16 cellular contexts compared by ENCODE assay signal in the genomic region with DNA sequence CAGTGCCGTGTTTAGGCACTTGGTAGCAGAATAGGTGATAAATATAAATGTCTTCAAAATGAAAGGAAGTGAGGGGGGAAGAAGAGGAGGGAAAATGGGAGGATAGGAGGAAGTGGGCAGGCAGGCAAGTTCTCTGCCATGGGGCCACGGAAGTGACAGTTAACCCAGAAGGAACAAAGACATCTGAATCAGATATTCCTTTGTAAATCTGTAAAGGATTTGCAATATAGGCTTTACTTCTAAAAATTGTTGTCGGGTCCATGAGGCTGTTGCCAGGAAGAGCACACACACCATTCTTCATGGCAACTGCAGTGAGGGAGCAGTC. TPM values are rescaled to one million over a fixed set of nuclear protein-coding genes. Genes with fewer than 3 reads are reported as not detected.
DNase-seq lines count a peak whose midpoint lies in the region; ATAC-seq, FAIRE-seq and TF ChIP-seq lines count a peak whose summit lies in the region.
"Had no signal": no experiment of that assay in that cellular context is flagged by ENCODE, and none has a peak within 500 bp of the region (broad histone marks: within the 10 kb centered on the region; RNA-seq: fewer than 3 reads in every experiment).

No MANE protein-coding gene starts in this region.

- CTCF ChIA-PET in GM12878 (lab: Yijun Ruan, JAX): interaction anchor here (1.3 to 8.0 kb wide), 3 partner anchors 10 to 69 kb away, joined by 3 to 116 read pairs (median 5); no protein-coding TSS in a partner anchor

- peaks cover 79% of the 10 kb centered on the region for H3K4me1 Mint-ChIP-seq in CD14-positive monocyte
- H3K4me1 Mint-ChIP-seq in nephron: peaks cover 17% of the 10 kb centered on the region
- H3K4me1 Mint-ChIP-seq: IgD-negative memory B cell had no signal

- POLR2A ChIA-PET in GM12878 (lab: Charles Lee): interaction anchor here (1.1 to 1.4 kb wide), 3 partner anchors 28 to 43 kb away, joined by 3 to 4 read pairs (median 4); partner anchors contain the start of gene DEPP1

- no peaks in the 10 kb centered on the region for H3K36me3 Mint-ChIP-seq in CD14-positive monocyte
- H3K36me3 Mint-ChIP-seq in nephron (ENCODE audit: low read depth): peaks cover 11% of the 10 kb centered on the region
- H3K36me3 Mint-ChIP-seq: IgD-negative memory B cell had no signal

- peaks cover 0 to 6% (median 0%) of the 10 kb centered on the region in 7 donors for H3K9me3 Mint-ChIP-seq in CD14-positive monocyte
- H3K9me3 Mint-ChIP-seq in nephron: peaks cover 15% of the 10 kb centered on the region

- RAD21 ChIA-PET in GM12878 (lab: Charles Lee; ENCODE audit: unreplicated experiment): interaction anchor here (0.8 to 5.3 kb wide), 2 partner anchors 41 to 68 kb away, joined by 3 to 62 read pairs; partner anchors contain the start of gene DEPP1

- peak overlapping the region; percentile 12; the same call in 1 of the 2 replicates for H2AFZ ChIP-seq in GM12878 (ENCODE audit: control insufficient read depth, low read depth, low read length)
- H2AFZ ChIP-seq: hepatocyte had no signal

- peak overlapping the region; percentile 60 for H3K27ac ChIP-seq in HL-60 (replicated peaks)
- no peak overlapping the region for H3K27ac ChIP-seq in GM12878 (ENCODE audit: control insufficient read depth, insufficient read depth)
- H3K27ac ChIP-seq: hepatocyte had no signal

- H3K4me3 ChIP-seq in HL-60 (replicated peaks; ENCODE audit: insufficient read depth, low read length): no peak overlapping the region
- H3K4me3 ChIP-seq in GM12878: no peak overlapping the region
- H3K4me3 ChIP-seq: hepatocyte had no signal

- BruUV-seq in GM12878 (replicated peaks; lab: Mats Ljungman, UMichigan): no TSS peak

- TF ChIP-seq RAD21 in GM12878 (IDR thresholded peaks at IDR 0.05; ENCODE audit: insufficient read depth, low read depth, low read length): no peak

- H3K9me3 ChIP-seq in GM12878 (replicated peaks; ENCODE audit: control insufficient read depth, insufficient read depth, low read length): no peaks in the 10 kb centered on the region; the same call in 2 of the 3 replicates

- H3K4me2 ChIP-seq in GM12878 (ENCODE audit: control insufficient read depth, insufficient read depth): no peak overlapping the region
- H3K4me2 ChIP-seq: hepatocyte had no signal

- peaks cover 8% of the 10 kb centered on the region for H3K4me1 ChIP-seq in GM12878 (ENCODE audit: control insufficient read depth, insufficient read depth, low read length)

- WGBS in GM12878 (ENCODE audit: insufficient coverage, insufficient replicate concordance, low lambda C conversion rate, missing lambda C conversion rate): 51% methylated on average over 3 of the region's 3 CpGs

- SMC1A ChIA-PET in GM12878 (lab: Charles Lee; ENCODE audit: uncharacterized antibody, unreplicated experiment): interaction anchor here (0.9 to 5.2 kb wide), 4 partner anchors 9 to 66 kb away, joined by 3 to 92 read pairs (median 5); no protein-coding TSS in a partner anchor

- intact Hi-C loops in CD14-positive monocyte (cut with micrococcal nuclease) (no loop called here), GM12878 (cut with micrococcal nuclease; ENCODE audit: unreplicated experiment) (no loop called here)

- in situ Hi-C loops in GM12878 (cut with MboI): no loop called here

- H3K27me3 Mint-ChIP-seq in CD14-positive monocyte (ENCODE audit: low read depth in 3 of 3) (peaks cover 0 to 9% (median 0%) of the 10 kb centered on the region in 3 donors), nephron (ENCODE audit: low read depth) (no peaks in the 10 kb centered on the region)
- H3K27me3 Mint-ChIP-seq: IgD-negative memory B cell had no signal

- TF ChIP-seq POLR2A in GM12878 (IDR thresholded peaks at IDR 0.05; ENCODE audit: low read depth, low read length): no peak

- H3K4me3 Mint-ChIP-seq in CD14-positive monocyte (peak overlapping the region; percentile 45 to 48), nephron (no peak overlapping the region)
- H3K4me3 Mint-ChIP-seq: activated T-cell treated with anti-CD3 and anti-CD28 coated beads, Interleukin-2, amount 50 U/mL, for 72 hours; IgD-negative memory B cell had no signal

- H3K27me3 ChIP-seq in HL-60 (ENCODE audit: insufficient read depth, poor library complexity, severe bottlenecking): no peaks in the 10 kb centered on the region
- H3K27me3 ChIP-seq in GM12878 (replicated peaks in 1 of 2; ENCODE audit: control insufficient read depth in 2 of 2, insufficient read depth in 2 of 2, low read length in 1 of 2): no peaks in the 10 kb centered on the region
- H3K27me3 ChIP-seq: hepatocyte had no signal

- H3K27ac Mint-ChIP-seq in CD14-positive monocyte: peak overlapping the region; percentile 25 to 88 (median 82)
- H3K27ac Mint-ChIP-seq in nephron: peak overlapping the region; percentile 12 to 69 (median 35)
- H3K27ac Mint-ChIP-seq: activated T-cell treated with anti-CD3 and anti-CD28 coated beads, Interleukin-2, amount 50 U/mL, for 72 hours had no signal

- ATAC-seq in GM12878: no peak
- ATAC-seq in GM19328 (IDR thresholded peaks at IDR 0.05; ENCODE audit: unreplicated experiment): no peak
- no peak for ATAC-seq in HG02840 (IDR thresholded peaks at IDR 0.05; ENCODE audit: low FRiP score, unreplicated experiment)
- ATAC-seq: activated T-cell treated with anti-CD3 and anti-CD28 coated beads, Interleukin-2, amount 50 U/mL, for 72 hours had no signal

- DNase-seq in CD14-positive monocyte (ENCODE audit: low spot score) (no peak), HL-60 (ENCODE audit: low read depth in 1 of 2, low spot score in 1 of 2) (peak in 1 of 2 experiments; percentile 61), GM12878 (ENCODE audit: low read depth, low spot score) (no peak), HT-29 (ENCODE audit: low spot score) (no peak), DMS79 (lab: John Stamatoyannopoulos, UW) (no peak)
- DNase-seq: activated CD4-positive, CD25-positive, alpha-beta regulatory T cell treated with anti-CD3 and anti-CD28 coated beads, Interleukin-2, amount 50 U/mL, for 72 hours; activated T-cell treated with anti-CD3 and anti-CD28 coated beads, Interleukin-2, amount 50 U/mL, for 72 hours; NCI-H187 treated with DMSO at 0.1 percent for 48 hours; NCI-H82 had no signal

- no peak for TF ChIP-seq EP300 in GM12878 (IDR thresholded peaks at IDR 0.05; ENCODE audit: borderline replicate concordance in 1 of 2, control insufficient read depth in 1 of 2, low read depth in 2 of 2, low read length in 2 of 2)

- H3K9ac ChIP-seq in GM12878 (ENCODE audit: control insufficient read depth, insufficient read depth, low read length): no peak overlapping the region

- no peaks in the 10 kb centered on the region for H3K36me3 ChIP-seq in GM12878 (ENCODE audit: control insufficient read depth in 2 of 2, insufficient read depth in 2 of 2, low read length in 1 of 2)

- no peak for TF ChIP-seq CTCF in CD14-positive monocyte (IDR thresholded peaks at IDR 0.05)
- no peak for TF ChIP-seq CTCF in HL-60 (IDR thresholded peaks at IDR 0.05; ENCODE audit: insufficient read depth, low read length)
- no peak for TF ChIP-seq CTCF in GM12878 (IDR thresholded peaks at IDR 0.05 in 2 of 3, conservative IDR thresholded peaks at IDR 0.05 in 1 of 3; ENCODE audit: control insufficient read depth in 2 of 3, extremely low read depth in 1 of 3, insufficient read depth in 1 of 3, low read depth in 3 of 3, low read length in 3 of 3)
- TF ChIP-seq CTCF in nephron (IDR thresholded peaks at IDR 0.05; ENCODE audit: unreplicated experiment in 3 of 3): no peak

- no peak for FAIRE-seq in GM12878 (lab: Jason Lieb, UNC)
- FAIRE-seq: GM18507 had no signal

- H3K79me2 ChIP-seq in GM12878 (ENCODE audit: control insufficient read depth, insufficient read depth, low read length): no peaks in the 10 kb centered on the region
- H3K79me2 ChIP-seq: hepatocyte had no signal

- no peaks in the 10 kb centered on the region for H4K20me1 ChIP-seq in GM12878 (ENCODE audit: control insufficient read depth, insufficient read depth)

RNA-seq across cellular contexts. Expression of gene RASSF4, which starts 23.7 kb away (rescaled TPM):
- polyA plus RNA-seq in CD14-positive monocyte (100 to 1,000 TPM; 117 to 120 TPM), GM12878 (2011; rRNA removed) (50.8 and 71.1 TPM in 2 replicates), GM12878 (2014; fragmentation: Illumina TruSeq; extraction: Trizol) (6.3 and 10.7 TPM in 2 replicates), GM12878 (2014; fragmentation: Nextera tagmentation; extraction: Ambion mirVana) (1 to 10 TPM; 3.7 to 4.0 TPM), GM12878 (2014; rRNA removed) (17.1 and 19.4 TPM in 2 replicates), GM12878 (2016; fragmentation: Nextera tagmentation; extraction: Ambion mirVana) (10 to 100 TPM; 17.1 to 19.1 TPM)
- total RNA-seq in GM12878 (2013; cell fraction: nucleolus; rRNA removed): 175 and 194 TPM in 2 replicates
- total RNA-seq in GM12878 (2014; rRNA removed) (15.6 and 16.5 TPM in 2 replicates), GM12878 (2014; rRNA removed; fragmentation: Illumina TruSeq; extraction: Trizol) (10.9 and 11.9 TPM in 2 replicates), GM12878 (2021) (20.0 and 21.1 TPM in 2 replicates)
- polyA plus RNA-seq in GM12878 (2011; ENCODE audit: low read depth): 9.8 TPM
- polyA plus RNA-seq in GM12878 (2011; cell fraction: cytosol; rRNA removed): 55.8 and 83.7 TPM in 2 replicates
- 307 and 389 TPM in 2 replicates for polyA plus RNA-seq in GM12878 (2011; cell fraction: nucleus; rRNA removed)
- 16.9 and 18.3 TPM in 2 replicates for polyA plus RNA-seq in GM12878 (2012)
- polyA minus RNA-seq in GM12878 (2011; rRNA and poly(A)+ RNA removed): 45.6 and 75.7 TPM in 2 replicates
- polyA minus RNA-seq in GM12878 (2011; cell fraction: cytosol; rRNA and poly(A)+ RNA removed): 17.1 and 19.4 TPM in 2 replicates
- 66.4 and 98.8 TPM in 2 replicates for polyA minus RNA-seq in GM12878 (2011; cell fraction: nucleus; rRNA and poly(A)+ RNA removed)
- total RNA-seq in HT-29 (2014; rRNA removed; shearing (Covaris generic)): 1.2 and 2.7 TPM in 2 replicates

RNA-seq across cellular contexts. Expression of gene TMEM72, which starts 24.8 kb away (rescaled TPM):
- not detected for polyA plus RNA-seq in CD14-positive monocyte
- total RNA-seq in GM12878 (2013; cell fraction: nucleolus; rRNA removed): not detected in 2 replicates
- not detected in 2 replicates for total RNA-seq in GM12878 (2014; rRNA removed)
- not detected in 2 replicates for total RNA-seq in GM12878 (2014; rRNA removed; fragmentation: Illumina TruSeq; extraction: Trizol)
- not detected in 2 replicates for total RNA-seq in GM12878 (2021)
- polyA plus RNA-seq in GM12878 (2011; ENCODE audit: low read depth): not detected
- 0.07 and 0.12 TPM in 2 replicates for polyA plus RNA-seq in GM12878 (2011; rRNA removed)
- 0.21 and 0.32 TPM in 2 replicates for polyA plus RNA-seq in GM12878 (2011; cell fraction: cytosol; rRNA removed)
- 0.28 and 0.42 TPM in 2 replicates for polyA plus RNA-seq in GM12878 (2011; cell fraction: nucleus; rRNA removed)
- 0.08 TPM in 1 of 2 replicates, not detected in the other for polyA plus RNA-seq in GM12878 (2012)
- not detected in 2 replicates for polyA plus RNA-seq in GM12878 (2014; fragmentation: Illumina TruSeq; extraction: Trizol)
- not detected for polyA plus RNA-seq in GM12878 (2014; fragmentation: Nextera tagmentation; extraction: Ambion mirVana)
- not detected in 2 replicates for polyA plus RNA-seq in GM12878 (2014; rRNA removed)
- polyA plus RNA-seq in GM12878 (2016; fragmentation: Nextera tagmentation; extraction: Ambion mirVana): not detected
- 0.29 and 0.41 TPM in 2 replicates for polyA minus RNA-seq in GM12878 (2011; rRNA and poly(A)+ RNA removed)
- polyA minus RNA-seq in GM12878 (2011; cell fraction: cytosol; rRNA and poly(A)+ RNA removed): not detected in 2 replicates
- 0.12 TPM in 1 of 2 replicates, not detected in the other for polyA minus RNA-seq in GM12878 (2011; cell fraction: nucleus; rRNA and poly(A)+ RNA removed)
- not detected in 2 replicates for total RNA-seq in HT-29 (2014; rRNA removed; shearing (Covaris generic))
- total RNA-seq: activated T-cell treated with anti-CD3 and anti-CD28 coated beads, Interleukin-2, amount 50 U/mL, for 72 hours; posterior vena cava had no signal
- polyA plus RNA-seq: hepatocyte, IgD-negative memory B cell had no signal

RNA-seq across cellular contexts. Expression of gene DEPP1, which starts 42.7 kb away (rescaled TPM):
- not detected for polyA plus RNA-seq in CD14-positive monocyte
- 23.8 and 31.1 TPM in 2 replicates for total RNA-seq in GM12878 (2013; cell fraction: nucleolus; rRNA removed)
- 7.8 and 8.4 TPM in 2 replicates for total RNA-seq in GM12878 (2014; rRNA removed)
- total RNA-seq in GM12878 (2014; rRNA removed; fragmentation: Illumina TruSeq; extraction: Trizol): 5.6 and 5.7 TPM in 2 replicates
- 8.6 and 8.9 TPM in 2 replicates for total RNA-seq in GM12878 (2021)
- polyA plus RNA-seq in GM12878 (2011; ENCODE audit: low read depth): 1.2 TPM
- polyA plus RNA-seq in GM12878 (2011; rRNA removed): 2.4 and 4.5 TPM in 2 replicates
- polyA plus RNA-seq in GM12878 (2011; cell fraction: cytosol; rRNA removed): 5.2 and 6.2 TPM in 2 replicates
- polyA plus RNA-seq in GM12878 (2011; cell fraction: nucleus; rRNA removed): 3.0 and 3.7 TPM in 2 replicates
- 2.1 and 4.4 TPM in 2 replicates for polyA plus RNA-seq in GM12878 (2012)
- 3.8 and 6.1 TPM in 2 replicates for polyA plus RNA-seq in GM12878 (2014; fragmentation: Illumina TruSeq; extraction: Trizol)
- polyA plus RNA-seq in GM12878 (2014; fragmentation: Nextera tagmentation; extraction: Ambion mirVana): 1 to 10 TPM; 1.7 to 1.8 TPM
- 8.5 TPM in 2 replicates for polyA plus RNA-seq in GM12878 (2014; rRNA removed)
- polyA plus RNA-seq in GM12878 (2016; fragmentation: Nextera tagmentation; extraction: Ambion mirVana): 10 to 100 TPM; 11.0 to 12.1 TPM
- 6.1 and 8.3 TPM in 2 replicates for polyA minus RNA-seq in GM12878 (2011; rRNA and poly(A)+ RNA removed)
- 2.6 and 3.1 TPM in 2 replicates for polyA minus RNA-seq in GM12878 (2011; cell fraction: cytosol; rRNA and poly(A)+ RNA removed)
- polyA minus RNA-seq in GM12878 (2011; cell fraction: nucleus; rRNA and poly(A)+ RNA removed): 8.7 and 10.1 TPM in 2 replicates
- total RNA-seq in HT-29 (2014; rRNA removed; shearing (Covaris generic)): 67.2 and 68.3 TPM in 2 replicates
- polyA plus RNA-seq: IgD-negative memory B cell had no signal

Comparison
In these comparisons a context has a peak if more than half of its experiments do, and no peak if none do; other contexts are left out.
1. H3K4me3 Mint-ChIP-seq: peak in CD14-positive monocyte (2 of 2); none in nephron (0 of 3).